Comparison of ENCODE assay signal across 1 cellular context in the genomic region with DNA sequence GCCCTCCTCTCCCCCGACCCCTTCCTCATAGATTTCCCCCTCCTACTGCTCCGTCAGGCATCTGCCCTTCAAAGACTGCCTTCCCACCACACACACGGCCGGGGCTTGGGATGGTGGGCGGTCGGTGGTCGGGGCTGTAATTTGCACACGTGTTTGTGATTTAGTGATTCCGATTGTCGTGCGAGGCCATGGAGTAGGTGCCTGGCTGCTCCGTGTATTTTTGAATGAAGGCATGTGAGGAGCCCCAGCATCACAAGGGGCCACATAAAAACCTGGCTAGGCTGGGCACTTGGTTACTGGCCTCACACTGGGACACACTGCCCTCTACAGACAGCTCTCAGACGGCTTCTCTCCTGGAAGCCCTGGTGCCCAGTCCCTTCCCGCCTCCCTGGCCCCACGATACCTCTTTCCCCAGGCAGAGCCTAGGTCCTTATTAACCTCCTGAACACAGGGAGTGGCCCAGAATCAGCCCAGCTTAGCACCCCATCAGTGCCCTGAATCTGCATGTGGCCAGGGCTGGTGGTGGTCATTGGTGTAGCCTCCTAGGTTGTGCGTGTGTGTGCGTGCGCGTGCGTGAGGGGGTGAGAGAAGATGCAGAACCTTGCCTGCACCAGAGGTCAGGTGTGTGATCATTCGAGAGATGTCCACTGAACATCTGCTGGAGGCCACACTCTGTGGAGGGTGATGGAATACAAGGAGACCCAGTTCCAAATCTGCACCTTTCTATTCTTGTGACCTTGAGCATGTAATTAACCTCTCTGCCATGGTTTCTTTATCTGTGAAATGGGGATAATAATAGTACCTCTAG.
TF ChIP-seq lines count a peak whose summit lies in the region.

No MANE protein-coding gene starts in this region.

TF ChIP-seq in HEK293, 187 proteins besides CTCF, POLR2A, EP300 and RAD21 (continued from another document):
- no peak for TF ChIP-seq BCL6B (tag by site-specific recombination; IDR thresholded peaks at IDR 0.05)
- no peak for TF ChIP-seq YY1 (tag by site-specific recombination; IDR thresholded peaks at IDR 0.05)
- no peak for TF ChIP-seq ZNF302 (tag by site-specific recombination; IDR thresholded peaks at IDR 0.05; ENCODE audit: low read depth)
- 0 out of 2 replicates have a peak, but pooled peaks have one; percentile 19 for TF ChIP-seq ZNF366 (tag by site-specific recombination; conservative IDR thresholded peaks at IDR 0.05)
- no peak for TF ChIP-seq ZNF23 (tag by site-specific recombination; IDR thresholded peaks at IDR 0.05; ENCODE audit: borderline replicate concordance)
- no peak for TF ChIP-seq ZNF558 (tag by site-specific recombination; IDR thresholded peaks at IDR 0.05)
- TF ChIP-seq ZNF521 (tag by site-specific recombination; IDR thresholded peaks at IDR 0.05): no peak
TF ChIP-seq in HEK293: peak in this region for 23.
